In genomic region chr1:155125946-155126493, GRCh38 we compare ENCODE assay signal across 8 cellular contexts. TPM values are rescaled to one million over a fixed set of nuclear protein-coding genes. Genes with fewer than 3 reads are reported as not detected.
DNase-seq lines count a peak whose midpoint lies in the region; ATAC-seq lines count a peak whose summit lies in the region.

No MANE protein-coding gene starts in this region.

- intact Hi-C loops in right cardiac atrium (cut with DNase I): loop anchor here in 3 of 4 donors (5.0 kb wide), 2 partner anchors 34 to 41 kb away; no protein-coding TSS in a partner anchor

- no peaks in the 10 kb centered on the region for H3K36me3 ChIP-seq in H7 (replicated peaks; ENCODE audit: control insufficient read depth, insufficient read depth, low read length)

- 29% methylated on average over 50 of the region's 50 CpGs for WGBS in right cardiac atrium

- H3K4me1 ChIP-seq in right cardiac atrium (ENCODE audit: control insufficient read depth, insufficient read depth, low read length): no peaks in the 10 kb centered on the region

- peaks cover 51% of the 10 kb centered on the region for H3K27me3 ChIP-seq in H7 (ENCODE audit: control insufficient read depth, insufficient read depth, low read length)
- H3K27me3 ChIP-seq in right cardiac atrium (ENCODE audit: control insufficient read depth, insufficient read depth): no peaks in the 10 kb centered on the region

- peak overlapping the region; percentile 74 for H3K4me3 ChIP-seq in H7 (ENCODE audit: insufficient read depth, low read depth, low read length)
- peak overlapping the region; percentile 79 for H3K4me3 ChIP-seq in right cardiac atrium (ENCODE audit: low read length)

- DNase-seq in H7 (peak; percentile 80), anterior cingulate cortex (lab: John Stamatoyannopoulos, UW) (peak in 53 of 58 donors; percentile 29 to 91 (median 72)), right cardiac atrium (peak; percentile 76 to 89 (median 85)), putamen (ENCODE audit: low spot score) (peak; percentile 89), NCI-H2107 treated with DMSO at 0.1 percent for 48 hours (lab: John Stamatoyannopoulos, UW; ENCODE audit: unreplicated experiment) (no peak), DMS153 treated with DMSO at 0.1 percent for 48 hours (lab: John Stamatoyannopoulos, UW; ENCODE audit: unreplicated experiment) (no peak)
- DNase-seq in activated CD8-positive, alpha-beta memory T cell treated with anti-CD3 and anti-CD28 coated beads, Interleukin-2, amount 50 U/mL, for 48 hours: no peak

- ATAC-seq in right cardiac atrium (peak; percentile 53 to 58), GM21723 (IDR thresholded peaks at IDR 0.05; ENCODE audit: unreplicated experiment) (no peak)

- no peaks in the 10 kb centered on the region for H3K9me3 ChIP-seq in right cardiac atrium (ENCODE audit: control insufficient read depth, low read length)

- peak overlapping the region; percentile 3 for H3K27ac ChIP-seq in right cardiac atrium (ENCODE audit: low read length)

RNA-seq across cellular contexts. Expression of gene EFNA1, which starts 1.7 kb away (rescaled TPM):
- total RNA-seq in H7 (2014; rRNA removed; shearing (Covaris generic)): 4.9 and 6.4 TPM in 2 replicates
- 10 to 100 TPM; 25.4 to 41.4 (median 36.4) TPM for total RNA-seq in right cardiac atrium
- 28.8 TPM for polyA plus RNA-seq in right cardiac atrium

RNA-seq across cellular contexts. Expression of gene SLC50A1, which starts 9.6 kb away (rescaled TPM):
- 73.7 and 79.2 TPM in 2 replicates for total RNA-seq in H7 (2014; rRNA removed; shearing (Covaris generic))
- total RNA-seq in right cardiac atrium: 10 to 100 TPM in 2 of 4 donors, 1 to 10 TPM in 2; 8.1 to 10.1 (median 9.3) TPM
- polyA plus RNA-seq in right cardiac atrium: 13.6 TPM

RNA-seq across cellular contexts. Expression of gene DPM3, which starts 14.3 kb away (rescaled TPM):
- total RNA-seq in H7 (2014; rRNA removed; shearing (Covaris generic)): 119 and 193 TPM in 2 replicates
- 10 to 100 TPM; 71.2 to 81.6 (median 74.6) TPM for total RNA-seq in right cardiac atrium
- 186 TPM for polyA plus RNA-seq in right cardiac atrium

RNA-seq across cellular contexts. Expression of gene KRTCAP2, which starts 47.1 kb away (rescaled TPM):
- total RNA-seq in H7 (2014; rRNA removed; shearing (Covaris generic)): 165 and 204 TPM in 2 replicates
- 100 to 1,000 TPM; 122 to 150 (median 130) TPM for total RNA-seq in right cardiac atrium
- polyA plus RNA-seq in right cardiac atrium: 217 TPM

RNA-seq across cellular contexts. Expression of gene EFNA3, which starts 47.4 kb away (rescaled TPM):
- 17.5 and 24.9 TPM in 2 replicates for total RNA-seq in H7 (2014; rRNA removed; shearing (Covaris generic))
- total RNA-seq in right cardiac atrium: 1 to 10 TPM in 3 of 4 donors, under 1 TPM in 1; 0.78 to 1.9 (median 1.2) TPM
- polyA plus RNA-seq in right cardiac atrium: 1.1 TPM

Comparison
In these comparisons a context has a peak if more than half of its experiments do, and no peak if none do; other contexts are left out.
1. DNase-seq: peak in H7 (single experiment), anterior cingulate cortex (53 of 58), right cardiac atrium (3 of 3) and putamen (single experiment); none in activated CD8-positive, alpha-beta memory T cell treated with anti-CD3 and anti-CD28 coated beads, Interleukin-2, amount 50 U/mL, for 48 hours (single experiment), NCI-H2107 treated with DMSO at 0.1 percent for 48 hours (single experiment) and DMS153 treated with DMSO at 0.1 percent for 48 hours (single experiment).